In the genomic region with DNA sequence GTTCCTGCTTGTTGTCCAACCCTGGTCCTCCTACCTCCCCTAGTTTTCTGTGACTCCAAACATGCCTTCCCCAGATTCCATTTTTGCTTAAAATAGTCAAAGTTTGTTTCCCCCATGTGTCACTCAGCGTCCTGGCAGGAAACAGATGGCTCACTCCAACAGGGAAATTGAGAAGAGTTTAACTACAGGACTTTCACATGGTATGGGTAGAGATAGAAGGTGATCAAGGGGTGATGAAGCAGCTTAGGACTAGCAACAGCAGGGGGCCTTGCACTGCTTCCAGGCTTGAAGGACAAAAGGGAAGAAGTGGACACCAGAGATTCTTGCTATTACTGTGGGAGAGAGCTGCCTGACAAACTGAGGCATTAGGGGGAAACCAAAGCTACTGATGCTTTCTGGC, we compare ENCODE assay signal across 27 cellular contexts.
"Had no signal": no experiment of that assay in that cellular context is flagged by ENCODE, and none has a peak within 500 bp of the region (broad histone marks: within the 10 kb centered on the region; RNA-seq: fewer than 3 reads in every experiment).

No MANE protein-coding gene starts in this region.

- H3K27me3 ChIP-seq: MG63, SJSA1 had no signal

- H3K27ac Mint-ChIP-seq: activated naive CD4-positive, alpha-beta T cell treated with anti-CD3 and anti-CD28 coated beads for 36 hours; activated naive CD8-positive, alpha-beta T cell; activated T-helper 17 cell treated with anti-CD3 and anti-CD28 coated beads, Interleukin-2, amount 50 U/mL, for 72 hours; brain; T-helper 2 cell treated with Interferon-gamma antibody and Interleukin-4, amounts not matched to agents 5 μg/mL and 100 μg/mL, for 36 hours had no signal

- H3K9me3 Mint-ChIP-seq: activated naive CD4-positive, alpha-beta T cell treated with anti-CD3 and anti-CD28 coated beads for 36 hours; activated T-helper 17 cell treated with anti-CD3 and anti-CD28 coated beads, Interleukin-2, amount 50 U/mL, for 72 hours; brain; central memory CD8-positive, alpha-beta T cell; T-helper 2 cell treated with Interferon-gamma antibody and Interleukin-4, amounts not matched to agents 5 μg/mL and 100 μg/mL, for 36 hours had no signal

- H3K4me2 ChIP-seq: KMS-11 had no signal

- H3K27ac ChIP-seq: KMS-11, SJSA1 had no signal

- H3K9ac ChIP-seq: KMS-11 had no signal

- H3K27me3 Mint-ChIP-seq: brain had no signal

- ATAC-seq: activated T-helper 17 cell treated with anti-CD3 and anti-CD28 coated beads, Interleukin-2, amount 50 U/mL, for 72 hours; SK-N-SH treated with all-trans-retinoic acid at 6 μM for 48 hours had no signal

- H3K9me3 ChIP-seq: MG63, SJSA1 had no signal

- DNase-seq: activated CD4-positive, alpha-beta T cell treated with anti-CD3 and anti-CD28 coated beads for 48 hours; activated CD4-positive, alpha-beta T cell treated with anti-CD3 and anti-CD28 coated beads, Interleukin-2, amount 50 U/mL, for 4 hours; activated CD4-positive, CD25-positive, alpha-beta regulatory T cell treated with anti-CD3 and anti-CD28 coated beads, Interleukin-2, amount 50 U/mL, for 72 hours; activated CD8-positive, alpha-beta memory T cell treated with anti-CD3 and anti-CD28 coated beads for 24 hours; activated gamma-delta T cell; activated naive CD4-positive, alpha-beta T cell treated with anti-CD3 and anti-CD28 coated beads for 36 hours; activated T-cell treated with anti-CD3 and anti-CD28 coated beads, Interleukin-2, amount 50 U/mL, for 48 hours; amygdala; MG63; NCI-H1105; NCI-H1436; NCI-H187; NCI-H2081; NCI-H446; SHP77; SW 1271 had no signal

- H3K4me3 Mint-ChIP-seq: activated naive CD4-positive, alpha-beta T cell treated with anti-CD3 and anti-CD28 coated beads for 36 hours; activated naive CD8-positive, alpha-beta T cell; activated T-helper 17 cell treated with anti-CD3 and anti-CD28 coated beads, Interleukin-2, amount 50 U/mL, for 72 hours; brain; central memory CD8-positive, alpha-beta T cell; T-helper 2 cell treated with Interferon-gamma antibody and Interleukin-4, amounts not matched to agents 5 μg/mL and 100 μg/mL, for 36 hours had no signal

- H3K4me1 Mint-ChIP-seq: activated T-helper 17 cell treated with anti-CD3 and anti-CD28 coated beads, Interleukin-2, amount 50 U/mL, for 72 hours had no signal

- H3K36me3 Mint-ChIP-seq: activated naive CD8-positive, alpha-beta T cell; brain had no signal

- H3K4me3 ChIP-seq: MG63, SJSA1 had no signal

- FAIRE-seq: astrocyte, RCC 7860, TTC549 had no signal

- H3K36me3 ChIP-seq: MG63, SJSA1 had no signal
